In the genomic region with DNA sequence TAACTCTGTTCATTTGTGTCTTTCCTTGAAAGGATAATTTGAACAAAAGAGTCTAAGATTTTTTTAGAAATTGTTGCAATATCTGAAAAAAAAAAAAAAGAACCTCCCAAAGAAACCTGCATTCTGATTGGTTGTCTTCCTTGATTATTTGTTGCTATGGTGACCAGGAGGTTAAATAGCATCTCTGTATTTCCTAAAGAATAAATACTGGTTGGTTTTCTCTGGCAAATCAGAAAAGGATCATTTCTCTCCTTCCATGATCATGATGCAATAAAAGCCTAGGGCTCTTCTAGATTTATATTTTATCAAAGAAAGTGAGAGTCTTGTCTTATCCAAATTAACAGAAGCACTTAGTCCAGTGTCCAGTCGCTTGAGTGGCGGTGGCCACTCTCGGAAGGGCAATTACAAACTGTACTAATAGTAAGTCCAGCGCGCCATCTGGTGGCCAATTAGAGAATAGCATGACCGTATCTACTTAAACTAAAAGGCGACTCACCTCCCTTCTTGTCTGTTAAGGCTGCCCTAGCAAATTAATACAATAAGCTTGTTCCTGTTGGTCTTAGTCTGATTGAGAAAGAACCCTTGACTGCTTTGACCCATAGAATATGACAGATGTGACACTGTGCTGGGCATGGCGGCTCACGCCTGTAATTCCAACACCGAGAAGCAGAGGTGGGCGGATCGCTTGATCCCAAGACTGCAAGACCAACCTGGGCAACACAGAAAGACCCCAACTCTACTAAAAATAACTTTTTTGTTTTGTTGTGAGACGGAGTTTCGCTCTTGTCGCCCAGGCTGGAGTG, we compare ENCODE assay signal across 8 cellular contexts. TPM values are rescaled to one million over a fixed set of nuclear protein-coding genes. Genes with fewer than 3 reads are reported as not detected.
DNase-seq lines count a peak whose midpoint lies in the region; ATAC-seq, FAIRE-seq and TF ChIP-seq lines count a peak whose summit lies in the region.

No MANE protein-coding gene starts in this region.

- H3K4me3 ChIP-seq in astrocyte (ENCODE audit: insufficient read depth, low read depth, low read length) (no peak overlapping the region), right cardiac atrium (ENCODE audit: low read length) (no peak overlapping the region)

- H3K27me3 Mint-ChIP-seq in astrocyte (ENCODE audit: low read depth, unreplicated experiment) = peaks cover 8% of the 10 kb centered on the region

- no peaks in the 10 kb centered on the region for H3K79me2 ChIP-seq in astrocyte (ENCODE audit: insufficient read depth, low read length)

- peak; percentile 84 for DNase-seq in NCI-H2029 (lab: John Stamatoyannopoulos, UW)
- peak; percentile 68 for DNase-seq in T1000 (lab: John Stamatoyannopoulos, UW)
- peak; percentile 75 for DNase-seq in astrocyte (ENCODE audit: low read depth)
- peak; percentile 91 to 96 (median 92) for DNase-seq in right cardiac atrium
- DNase-seq in sciatic nerve (ENCODE audit: low spot score) = peak; percentile 97

- H3K27ac Mint-ChIP-seq in astrocyte (ENCODE audit: unreplicated experiment) = peak overlapping the region; percentile 34

- H3K9me3 Mint-ChIP-seq in astrocyte (ENCODE audit: unreplicated experiment) = no peaks in the 10 kb centered on the region

- intact Hi-C loops in right cardiac atrium (cut with DNase I) (no loop called here), sciatic nerve (cut with DNase I) (no loop called here)

- no peaks in the 10 kb centered on the region for H4K20me1 ChIP-seq in astrocyte (ENCODE audit: insufficient read depth, low read length)

- H3K4me1 ChIP-seq in astrocyte (ENCODE audit: insufficient read depth, low read length) = no peaks in the 10 kb centered on the region
- H3K4me1 ChIP-seq in right cardiac atrium (ENCODE audit: control insufficient read depth, insufficient read depth, low read length) = no peaks in the 10 kb centered on the region

- no peaks in the 10 kb centered on the region for H3K4me1 Mint-ChIP-seq in astrocyte (ENCODE audit: low read depth, unreplicated experiment)

- H3K4me3 Mint-ChIP-seq in astrocyte (ENCODE audit: unreplicated experiment) = no peak overlapping the region

- TF ChIP-seq CTCF in GM12873 (IDR thresholded peaks at IDR 0.05; ENCODE audit: insufficient read depth, low read depth, low read length, missing control alignments) = peak; percentile 84
- peak; percentile 86 for TF ChIP-seq CTCF in astrocyte (IDR thresholded peaks at IDR 0.05; ENCODE audit: insufficient read depth, low read depth, low read length)

- ATAC-seq in right cardiac atrium (peak; percentile 86 to 90), sciatic nerve (peak; percentile 89), GM21515 (IDR thresholded peaks at IDR 0.05; ENCODE audit: unreplicated experiment) (no peak), GM18870 (IDR thresholded peaks at IDR 0.05; ENCODE audit: unreplicated experiment) (no peak)

- no peak for FAIRE-seq in astrocyte (lab: Jason Lieb, UNC)

- H3K9me3 ChIP-seq in astrocyte (ENCODE audit: insufficient read depth, low read depth, low read length) (no peaks in the 10 kb centered on the region), right cardiac atrium (ENCODE audit: control insufficient read depth, low read length) (no peaks in the 10 kb centered on the region)

- H3K9ac ChIP-seq in astrocyte (ENCODE audit: low read length) = no peak overlapping the region

- H3K36me3 Mint-ChIP-seq in astrocyte (ENCODE audit: low read depth, unreplicated experiment) = no peaks in the 10 kb centered on the region

- no peak overlapping the region for H2AFZ ChIP-seq in astrocyte (ENCODE audit: low read depth, low read length)

- WGBS in right cardiac atrium = 31% methylated on average over 15 of the region's 15 CpGs

- H3K4me2 ChIP-seq in astrocyte (ENCODE audit: low read length) = no peak overlapping the region

- H3K27me3 ChIP-seq in astrocyte (ENCODE audit: insufficient read depth, low read length) (no peaks in the 10 kb centered on the region), right cardiac atrium (ENCODE audit: control insufficient read depth, insufficient read depth) (no peaks in the 10 kb centered on the region)

- H3K27ac ChIP-seq in astrocyte (ENCODE audit: low read depth, low read length) = no peak overlapping the region
- no peak overlapping the region for H3K27ac ChIP-seq in right cardiac atrium (ENCODE audit: low read length)

- no peaks in the 10 kb centered on the region for H3K36me3 ChIP-seq in astrocyte (ENCODE audit: insufficient read depth, low read length)

RNA-seq across cellular contexts. Expression of a gene that starts 47.0 kb away (rescaled TPM):
- total RNA-seq in astrocyte (1.7 and 1.9 TPM in 2 replicates), right cardiac atrium (1 to 10 TPM; 2.1 to 3.7 (median 2.3) TPM), sciatic nerve (3.6 TPM)
- 1.6 TPM for polyA plus RNA-seq in right cardiac atrium

RNA-seq across cellular contexts. Expression of a gene that starts 58.5 kb away (rescaled TPM):
- total RNA-seq in astrocyte = 334 and 343 TPM in 2 replicates
- 100 to 1,000 TPM; 232 to 357 (median 343) TPM for total RNA-seq in right cardiac atrium
- 365 TPM for polyA plus RNA-seq in right cardiac atrium
- 237 TPM for total RNA-seq in sciatic nerve

Comparison
In these comparisons a context has a peak if more than half of its experiments do, and no peak if none do; other contexts are left out.
1. ATAC-seq: peak in right cardiac atrium (2 of 2) and sciatic nerve (single experiment); none in GM21515 (single experiment) and GM18870 (single experiment).
2. Peak in every context shown above with its lines, with median percentiles within 50 percentile points of each other: DNase-seq.